ENCODE assay signal across 18 cellular contexts in genomic region chr6:131033631-131034030, GRCh38. TPM values are rescaled to one million over a fixed set of nuclear protein-coding genes. Genes with fewer than 3 reads are reported as not detected.
DNase-seq lines count a peak whose midpoint lies in the region; ATAC-seq and FAIRE-seq lines count a peak whose summit lies in the region.
"Had no signal": no experiment of that assay in that cellular context is flagged by ENCODE, and none has a peak within 500 bp of the region (broad histone marks: within the 10 kb centered on the region; RNA-seq: fewer than 3 reads in every experiment).

No MANE protein-coding gene starts in this region.

- peak overlapping the region; percentile 7 for H3K4me3 Mint-ChIP-seq in T-helper 17 cell
- H3K4me3 Mint-ChIP-seq: CD4-positive, alpha-beta memory T cell had no signal

- peaks cover 11% of the 10 kb centered on the region for H3K4me1 Mint-ChIP-seq in T-helper 17 cell

- no peak overlapping the region for H3K27ac Mint-ChIP-seq in T-helper 17 cell

- FAIRE-seq in GM19239 (lab: Jason Lieb, UNC): peak; percentile 61
- FAIRE-seq: GM12891, H1 had no signal

- no peak for DNase-seq in GM19239 (ENCODE audit: insufficient read length, low spot score)
- no peak for DNase-seq in T-helper 17 cell
- DNase-seq in left lobe of liver (ENCODE audit: low spot score): no peak
- DNase-seq in NCI-H69 (lab: John Stamatoyannopoulos, UW): no peak
- no peak for DNase-seq in stimulated activated CD4-positive, alpha-beta T cell treated with anti-CD3 and anti-CD28 coated beads, Interleukin-1b, Interleukin-23, amount 100 ng/mL, for 48 hours
- DNase-seq: C1 segment of cervical spinal cord; Calu3; CD4-positive, alpha-beta memory T cell; COR-L47; DMS53; DMS79 treated with DMSO at 0.1 percent for 48 hours; GF-D8; GM23248; H7; HCEC 1CT had no signal

- H3K9me3 ChIP-seq in T-helper 17 cell (ENCODE audit: control insufficient read depth, low read length, poor library complexity, severe bottlenecking): no peaks in the 10 kb centered on the region

- no peak for ATAC-seq in T-helper 17 cell
- peak; percentile 50 for ATAC-seq in left lobe of liver
- ATAC-seq in HG02973 (IDR thresholded peaks at IDR 0.05; ENCODE audit: unreplicated experiment): no peak

- H3K36me3 Mint-ChIP-seq in T-helper 17 cell (ENCODE audit: low read depth): no peaks in the 10 kb centered on the region

- H3K27me3 Mint-ChIP-seq in T-helper 17 cell: no peaks in the 10 kb centered on the region
- H3K27me3 Mint-ChIP-seq: CD4-positive, alpha-beta memory T cell had no signal

RNA-seq across cellular contexts. Expression of gene EPB41L2, which starts 29.4 kb away (rescaled TPM):
- total RNA-seq in T-helper 17 cell (10 to 100 TPM; 14.0 to 20.5 TPM), left lobe of liver (18.7 TPM)
